Comparison of ENCODE assay signal across 15 cellular contexts in the genomic region with DNA sequence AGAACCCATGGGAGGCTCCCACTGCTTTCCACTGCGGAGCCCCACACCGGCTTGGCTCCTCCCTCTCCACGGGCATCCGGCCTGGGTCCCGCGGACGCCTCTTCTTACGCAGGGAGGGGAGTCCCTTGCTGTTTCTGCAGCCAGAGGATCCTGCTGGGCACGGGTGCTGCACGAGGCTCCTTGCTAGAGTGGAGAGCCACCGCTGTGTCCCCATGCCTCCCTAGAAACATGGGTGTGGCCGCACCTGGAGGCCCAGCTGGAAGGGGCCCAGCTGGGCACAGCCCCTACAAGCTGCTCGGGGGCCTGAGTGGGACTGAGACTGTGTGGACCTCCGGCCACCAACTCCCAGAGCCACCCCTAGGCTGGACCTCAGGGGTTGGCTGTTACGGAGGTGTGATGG.
"Had no signal": no experiment of that assay in that cellular context is flagged by ENCODE, and none has a peak within 500 bp of the region (broad histone marks: within the 10 kb centered on the region; RNA-seq: fewer than 3 reads in every experiment).

No MANE protein-coding gene starts in this region.

- H3K4me1 Mint-ChIP-seq: endodermal cell, naive B cell had no signal

- H3K9me3 ChIP-seq: colonic mucosa, left lung had no signal

- H3K36me3 Mint-ChIP-seq: naive B cell had no signal

- H3K9me3 Mint-ChIP-seq: endodermal cell, naive B cell, nephron had no signal

- H3K4me1 ChIP-seq: colonic mucosa had no signal

- H3K27me3 ChIP-seq: colonic mucosa, left lung had no signal

- DNase-seq: colonic mucosa; effector CD4-positive, alpha-beta T cell; endodermal cell; erythroblast; foreskin keratinocyte; head of caudate nucleus; hypothalamus; mesendoderm; naive B cell; stimulated activated CD4-positive, alpha-beta T cell treated with anti-CD3 and anti-CD28 coated beads, Interleukin-2, amount 100 ng/mL, for 48 hours; stimulated activated naive CD4-positive, alpha-beta T cell treated with Interleukin-2 at 50 U/mL for 16 hours; trophoblast cell had no signal

- ATAC-seq: foreskin keratinocyte, left lung had no signal

- H3K27ac Mint-ChIP-seq: endodermal cell, naive B cell had no signal

- H3K4me3 ChIP-seq: colonic mucosa, left lung, smooth muscle cell had no signal

- H3K27ac ChIP-seq: colonic mucosa, foreskin keratinocyte, left lung had no signal

- H3K36me3 ChIP-seq: colonic mucosa, left lung had no signal

- H3K4me3 Mint-ChIP-seq: endodermal cell had no signal
